Comparison of ENCODE assay signal across 8 cellular contexts in genomic region chr6:41920921-41921711, GRCh38. TPM values are rescaled to one million over a fixed set of nuclear protein-coding genes. Genes with fewer than 3 reads are reported as not detected.
DNase-seq lines count a peak whose midpoint lies in the region; ATAC-seq and TF ChIP-seq lines count a peak whose summit lies in the region.

Gene BYSL (plus strand): TSS chr6:41921499. CDS start chr6:41921563, 64 bp downstream.
Gene MED20 (minus strand): TSS chr6:41921139. CDS start chr6:41921018, 121 bp downstream.

- WGBS in urinary bladder = under 1% methylated on average over 55 of the region's 55 CpGs

- TF ChIP-seq CTCF in GM13976 (IDR thresholded peaks at IDR 0.05; ENCODE audit: borderline replicate concordance, control extremely low read depth, extremely low read depth, insufficient read depth, missing control alignments) (peak; percentile 88), progenitor cell of endocrine pancreas (IDR thresholded peaks at IDR 0.05; ENCODE audit: unreplicated experiment) (peak; percentile 97)

- no peaks in the 10 kb centered on the region for H3K27me3 Mint-ChIP-seq in progenitor cell of endocrine pancreas

- peak within 1 kb of the TSS; percentile 93 for H3K27ac ChIP-seq in urinary bladder (ENCODE audit: low read depth)

- no peaks in the 10 kb centered on the region for H3K36me3 ChIP-seq in urinary bladder (ENCODE audit: insufficient read depth)

- DNase-seq in GM13976 (ENCODE audit: low spot score) (peak; percentile 97), NCI-H146 (lab: John Stamatoyannopoulos, UW) (peak; percentile 96), T-helper 1 cell (peak; percentile 84 to 94 (median 91)), amniotic epithelial cell (ENCODE audit: low read depth) (peak; percentile 91), left cardiac atrium (peak; percentile 93), progenitor cell of endocrine pancreas (ENCODE audit: low spot score, unreplicated experiment) (peak; percentile 93)

- intact Hi-C loops in left cardiac atrium (cut with DNase I) = loop anchor here (5.0 to 10.0 kb wide), 2 partner anchors 134 to 136 kb away; partner anchors contain the start of genes TOMM6 (in 2 of the 2) and PRICKLE4 (in 1 of the 2)

- in situ Hi-C loops in GM13976 (cut with MboI; ENCODE audit: low sequenced_read_pairs, unreplicated experiment) = no loop called here

- H3K4me1 ChIP-seq in urinary bladder (ENCODE audit: insufficient read depth) = peaks cover 4% of the 10 kb centered on the region

- H3K4me3 Mint-ChIP-seq in progenitor cell of endocrine pancreas (ENCODE audit: low read depth) = peak within 1 kb of the TSS; percentile 98

- no peaks in the 10 kb centered on the region for H3K9me3 Mint-ChIP-seq in progenitor cell of endocrine pancreas (ENCODE audit: low read depth)

- H3K27ac Mint-ChIP-seq in progenitor cell of endocrine pancreas = peak within 1 kb of the TSS; percentile 100

- H3K4me1 Mint-ChIP-seq in progenitor cell of endocrine pancreas (ENCODE audit: low read depth) = peaks cover 23% of the 10 kb centered on the region

- ATAC-seq in HG02870 (IDR thresholded peaks at IDR 0.05; ENCODE audit: unreplicated experiment) = peak; percentile 86
- ATAC-seq in left cardiac atrium = peak; percentile 98

- peak within 1 kb of the TSS; percentile 83 for H3K4me3 ChIP-seq in urinary bladder (ENCODE audit: low read depth, low read length)

- H3K36me3 Mint-ChIP-seq in progenitor cell of endocrine pancreas (ENCODE audit: insufficient read depth) = peaks cover 11% of the 10 kb centered on the region

RNA-seq across cellular contexts. Expression of gene BYSL, which starts in this region (rescaled TPM):
- total RNA-seq in left cardiac atrium (10 to 100 TPM in 1 of 2 donors, 1 to 10 TPM in 1; 8.7 to 16.5 TPM), progenitor cell of endocrine pancreas (32.8 and 35.0 TPM in 2 replicates), urinary bladder (8.7 TPM)
- polyA plus RNA-seq in urinary bladder = 15.4 TPM

RNA-seq across cellular contexts. Expression of gene MED20, which starts in this region (rescaled TPM):
- 10 to 100 TPM; 14.8 to 15.7 TPM for total RNA-seq in left cardiac atrium
- 31.2 and 37.1 TPM in 2 replicates for total RNA-seq in progenitor cell of endocrine pancreas
- total RNA-seq in urinary bladder = 22.5 TPM
- 15.6 TPM for polyA plus RNA-seq in urinary bladder

Comparison
In these comparisons a context has a peak if more than half of its experiments do, and no peak if none do; other contexts are left out.
1. Peak in every context shown above with its lines: DNase-seq, ATAC-seq, H3K4me3 ChIP-seq and H3K27ac ChIP-seq.